In genomic region chr10:34186740-34187139, GRCh38 we compare ENCODE assay signal across 28 cellular contexts.
DNase-seq lines count a peak whose midpoint lies in the region; ATAC-seq and TF ChIP-seq lines count a peak whose summit lies in the region.
"Had no signal": no experiment of that assay in that cellular context is flagged by ENCODE, and none has a peak within 500 bp of the region (broad histone marks: within the 10 kb centered on the region; RNA-seq: fewer than 3 reads in every experiment).

No MANE protein-coding gene starts in this region.

- no peak overlapping the region for H2AFZ ChIP-seq in hepatocyte
- H2AFZ ChIP-seq: parathyroid adenoma had no signal

- H3K9me3 Mint-ChIP-seq in WTC11: no peaks in the 10 kb centered on the region
- no peaks in the 10 kb centered on the region for H3K9me3 Mint-ChIP-seq in nephron progenitor cell
- H3K9me3 Mint-ChIP-seq in immature natural killer cell: peaks cover 0 to 5% (median 0%) of the 10 kb centered on the region in 6 donors
- H3K9me3 Mint-ChIP-seq: activated CD8-positive, alpha-beta T cell treated with anti-CD3 and anti-CD28 coated beads for 36 hours; activated T-helper 17 cell treated with anti-CD3 and anti-CD28 coated beads, Interleukin-2, amount 50 U/mL, for 72 hours; natural killer cell treated with Interleukin-12 subunit alpha and Interleukin-12 subunit beta and Interleukin-15 and Interleukin-18, amount 100 ng/mL, for 72 hours; T-helper 1 cell treated with Interleukin-12 subunit alpha and Interleukin-12 subunit beta and Interleukin-4 antibody, amounts not matched to agents 30 μg/mL and 1 μg/mL, for 36 hours had no signal

- CTCF ChIA-PET in HEK293 (lab: Yijun Ruan, JAX): no interaction called here
- CTCF ChIA-PET in WTC11 (lab: Charles Lee): interaction anchor here (0.6 kb wide), 1 partner anchor 226 kb away, joined by 3 read pairs; no protein-coding TSS in a partner anchor

- H3K36me3 ChIP-seq in HEK293 (ENCODE audit: control insufficient read depth in 2 of 2, insufficient read depth in 1 of 2, low read length in 2 of 2) (no peaks in the 10 kb centered on the region), hepatocyte (replicated peaks; ENCODE audit: insufficient read depth, low read depth) (no peaks in the 10 kb centered on the region), uterus (no peaks in the 10 kb centered on the region)
- H3K36me3 ChIP-seq: BLaER1, colonic mucosa, heart left ventricle, right atrium auricular region, spleen had no signal

- no peak overlapping the region for H3K4me2 ChIP-seq in hepatocyte
- H3K4me2 ChIP-seq: BLaER1 had no signal

- peak overlapping the region; percentile 75 for H3K27ac Mint-ChIP-seq in WTC11
- H3K27ac Mint-ChIP-seq in nephron progenitor cell: peak overlapping the region; percentile 96
- no peak overlapping the region for H3K27ac Mint-ChIP-seq in immature natural killer cell
- H3K27ac Mint-ChIP-seq: activated CD8-positive, alpha-beta T cell treated with anti-CD3 and anti-CD28 coated beads for 36 hours; activated T-helper 17 cell treated with anti-CD3 and anti-CD28 coated beads, Interleukin-2, amount 50 U/mL, for 72 hours; natural killer cell treated with Interleukin-12 subunit alpha and Interleukin-12 subunit beta and Interleukin-15 and Interleukin-18, amount 100 ng/mL, for 72 hours; T-helper 1 cell treated with Interleukin-12 subunit alpha and Interleukin-12 subunit beta and Interleukin-4 antibody, amounts not matched to agents 30 μg/mL and 1 μg/mL, for 36 hours had no signal

- TF ChIP-seq CTCF in HEK293 (tag by site-specific recombination; IDR thresholded peaks at IDR 0.05): no peak
- TF ChIP-seq CTCF in WTC11 (IDR thresholded peaks at IDR 0.05): no peak
- no peak for TF ChIP-seq CTCF in hepatocyte (IDR thresholded peaks at IDR 0.05; ENCODE audit: poor library complexity)
- TF ChIP-seq CTCF in nephron progenitor cell (IDR thresholded peaks at IDR 0.05): no peak
- no peak for TF ChIP-seq CTCF in uterus (IDR thresholded peaks at IDR 0.05)

- no peak overlapping the region for H3K4me3 ChIP-seq in HEK293 (ENCODE audit: low read depth, low read length)
- H3K4me3 ChIP-seq in hepatocyte: no peak overlapping the region
- no peak overlapping the region for H3K4me3 ChIP-seq in uterus
- H3K4me3 ChIP-seq: BLaER1, colonic mucosa, heart left ventricle, right atrium auricular region, spleen had no signal

- WGBS in hepatocyte (ENCODE audit: low lambda C conversion rate, missing lambda C conversion rate): 83% methylated on average over 3 of the region's 3 CpGs

- H3K27me3 ChIP-seq in hepatocyte (no peaks in the 10 kb centered on the region), uterus (no peaks in the 10 kb centered on the region)
- H3K27me3 ChIP-seq: BLaER1, colonic mucosa, heart left ventricle, right atrium auricular region, spleen had no signal

- H3K4me1 Mint-ChIP-seq in WTC11 (peaks cover 80% of the 10 kb centered on the region), nephron progenitor cell (peaks cover 94% of the 10 kb centered on the region), immature natural killer cell (no peaks in the 10 kb centered on the region)
- H3K4me1 Mint-ChIP-seq: activated T-helper 17 cell treated with anti-CD3 and anti-CD28 coated beads, Interleukin-2, amount 50 U/mL, for 72 hours had no signal

- peaks cover 2% of the 10 kb centered on the region for H3K79me2 ChIP-seq in hepatocyte
- H3K79me2 ChIP-seq: parathyroid adenoma had no signal

- peak overlapping the region; percentile 24; the same call in 1 of the 2 replicates for H3K4me3 Mint-ChIP-seq in WTC11
- peak overlapping the region; percentile 57 for H3K4me3 Mint-ChIP-seq in nephron progenitor cell
- H3K4me3 Mint-ChIP-seq in immature natural killer cell: no peak overlapping the region
- H3K4me3 Mint-ChIP-seq: activated CD8-positive, alpha-beta T cell treated with anti-CD3 and anti-CD28 coated beads for 36 hours; activated T-helper 17 cell treated with anti-CD3 and anti-CD28 coated beads, Interleukin-2, amount 50 U/mL, for 72 hours; natural killer cell treated with Interleukin-12 subunit alpha and Interleukin-12 subunit beta and Interleukin-15 and Interleukin-18, amount 100 ng/mL, for 72 hours; T-helper 1 cell treated with Interleukin-12 subunit alpha and Interleukin-12 subunit beta and Interleukin-4 antibody, amounts not matched to agents 30 μg/mL and 1 μg/mL, for 36 hours had no signal

- intact Hi-C loops in uterus (cut with DNase I; ENCODE audit: low total_unique reads): no loop called here

- no peaks in the 10 kb centered on the region for H3K9me2 ChIP-seq in hepatocyte (replicated peaks; ENCODE audit: insufficient read depth)

- H3K9me3 ChIP-seq in HEK293 (ENCODE audit: control insufficient read depth, insufficient read depth, low read depth, low read length) (no peaks in the 10 kb centered on the region), hepatocyte (ENCODE audit: low read depth) (no peaks in the 10 kb centered on the region), uterus (no peaks in the 10 kb centered on the region)
- H3K9me3 ChIP-seq: BLaER1, colonic mucosa, heart left ventricle, right atrium auricular region, spleen had no signal

- peak; percentile 36 for ATAC-seq in WTC11
- ATAC-seq: activated CD8-positive, alpha-beta T cell treated with anti-CD3 and anti-CD28 coated beads for 36 hours; activated T-helper 17 cell treated with anti-CD3 and anti-CD28 coated beads, Interleukin-2, amount 50 U/mL, for 72 hours; heart left ventricle; natural killer cell treated with Interleukin-12 subunit alpha and Interleukin-12 subunit beta and Interleukin-15 and Interleukin-18, amount 100 ng/mL, for 72 hours had no signal

- peaks cover 16% of the 10 kb centered on the region for H3K4me1 ChIP-seq in HEK293 (ENCODE audit: control insufficient read depth, insufficient read depth, low read length)
- peaks cover 21% of the 10 kb centered on the region for H3K4me1 ChIP-seq in hepatocyte (ENCODE audit: insufficient read depth)
- H3K4me1 ChIP-seq in uterus: no peaks in the 10 kb centered on the region
- H3K4me1 ChIP-seq: colonic mucosa, parathyroid adenoma had no signal

- POLR2A ChIA-PET in HEK293 (lab: Yijun Ruan, JAX) (no interaction called here), WTC11 (lab: Charles Lee) (no interaction called here)

- TF ChIP-seq POLR2A in uterus (IDR thresholded peaks at IDR 0.05): no peak

- no peak overlapping the region for H3K27ac ChIP-seq in HEK293 (ENCODE audit: extremely low read depth, low read depth, low read length)
- H3K27ac ChIP-seq in hepatocyte: peak overlapping the region; percentile 8
- no peak overlapping the region for H3K27ac ChIP-seq in uterus
- H3K27ac ChIP-seq: BLaER1, colonic mucosa, parathyroid adenoma, right atrium auricular region, spleen had no signal

- DNase-seq in WTC11 (ENCODE audit: low spot score) (no peak), hepatocyte (ENCODE audit: low spot score) (no peak), nephron progenitor cell (no peak), iPS-NIHi7 (ENCODE audit: extremely low spot score) (no peak), uterus (no peak), immature natural killer cell (no peak), NCI-H748 treated with DMSO at 0.1 percent for 48 hours (lab: John Stamatoyannopoulos, UW) (no peak)
- DNase-seq: ACHN; activated CD4-positive, alpha-beta T cell treated with anti-CD3 and anti-CD28 coated beads for 1 hour; activated CD8-positive, alpha-beta T cell treated with anti-CD3 and anti-CD28 coated beads for 36 hours; activated naive CD4-positive, alpha-beta T cell treated with anti-CD3 and anti-CD28 coated beads, Interleukin-2, amount 50 U/mL, for 16 hours; amygdala; colonic mucosa; DMS79; effector memory CD4-positive, alpha-beta T cell; erythroblast; heart left ventricle; left colon; MV-4-11; NCI-H524 treated with DMSO at 0.1 percent for 48 hours; spleen had no signal

- H4K20me1 ChIP-seq in hepatocyte (ENCODE audit: insufficient read depth, poor library complexity, severe bottlenecking): no peaks in the 10 kb centered on the region
- H4K20me1 ChIP-seq: BLaER1 had no signal

- H3K36me3 Mint-ChIP-seq in WTC11: no peaks in the 10 kb centered on the region
- no peaks in the 10 kb centered on the region for H3K36me3 Mint-ChIP-seq in nephron progenitor cell (ENCODE audit: low read depth)
- H3K36me3 Mint-ChIP-seq in immature natural killer cell: no peaks in the 10 kb centered on the region
- H3K36me3 Mint-ChIP-seq: natural killer cell treated with Interleukin-12 subunit alpha and Interleukin-12 subunit beta and Interleukin-15 and Interleukin-18, amount 100 ng/mL, for 72 hours had no signal

- H3K27me3 Mint-ChIP-seq in WTC11 (ENCODE audit: low read depth) (peaks cover 17% of the 10 kb centered on the region), nephron progenitor cell (ENCODE audit: low read depth, poor library complexity) (no peaks in the 10 kb centered on the region), immature natural killer cell (ENCODE audit: low read depth in 3 of 3) (peaks cover 2 to 4% (median 3%) of the 10 kb centered on the region in 3 donors)
- H3K27me3 Mint-ChIP-seq: activated CD8-positive, alpha-beta T cell treated with anti-CD3 and anti-CD28 coated beads for 36 hours had no signal

TF ChIP-seq in HEK293, 187 proteins besides CTCF, POLR2A, EP300 and RAD21 (continues in another document):
- TF ChIP-seq KLF1 (tag by site-specific recombination; IDR thresholded peaks at IDR 0.05) (no peak), ZNF777 (tag by site-specific recombination; IDR thresholded peaks at IDR 0.05; ENCODE audit: borderline replicate concordance) (no peak), ZNF37A (tag by site-specific recombination; IDR thresholded peaks at IDR 0.05) (no peak)

TF ChIP-seq in WTC11, 78 proteins besides CTCF, POLR2A, EP300 and RAD21 (continues in another document):
- TF ChIP-seq ATF3 (CRISPR knock-in tag; conservative IDR thresholded peaks at IDR 0.05) (no peak), RELA (CRISPR knock-in tag; IDR thresholded peaks at IDR 0.05; ENCODE audit: borderline replicate concordance) (no peak), USF2 (CRISPR knock-in tag; IDR thresholded peaks at IDR 0.05) (no peak), CDX4 (CRISPR knock-in tag; IDR thresholded peaks at IDR 0.05; ENCODE audit: borderline replicate concordance) (no peak)

Comparison
In these comparisons a context has a peak if more than half of its experiments do, and no peak if none do; other contexts are left out.
1. H3K27ac Mint-ChIP-seq: peak in WTC11 (single experiment) and nephron progenitor cell (single experiment); none in immature natural killer cell (0 of 6).
2. H3K4me3 Mint-ChIP-seq: peak in WTC11 (single experiment) and nephron progenitor cell (single experiment); none in immature natural killer cell (0 of 5).